Comparison of ENCODE assay signal across 17 cellular contexts in the genomic region with DNA sequence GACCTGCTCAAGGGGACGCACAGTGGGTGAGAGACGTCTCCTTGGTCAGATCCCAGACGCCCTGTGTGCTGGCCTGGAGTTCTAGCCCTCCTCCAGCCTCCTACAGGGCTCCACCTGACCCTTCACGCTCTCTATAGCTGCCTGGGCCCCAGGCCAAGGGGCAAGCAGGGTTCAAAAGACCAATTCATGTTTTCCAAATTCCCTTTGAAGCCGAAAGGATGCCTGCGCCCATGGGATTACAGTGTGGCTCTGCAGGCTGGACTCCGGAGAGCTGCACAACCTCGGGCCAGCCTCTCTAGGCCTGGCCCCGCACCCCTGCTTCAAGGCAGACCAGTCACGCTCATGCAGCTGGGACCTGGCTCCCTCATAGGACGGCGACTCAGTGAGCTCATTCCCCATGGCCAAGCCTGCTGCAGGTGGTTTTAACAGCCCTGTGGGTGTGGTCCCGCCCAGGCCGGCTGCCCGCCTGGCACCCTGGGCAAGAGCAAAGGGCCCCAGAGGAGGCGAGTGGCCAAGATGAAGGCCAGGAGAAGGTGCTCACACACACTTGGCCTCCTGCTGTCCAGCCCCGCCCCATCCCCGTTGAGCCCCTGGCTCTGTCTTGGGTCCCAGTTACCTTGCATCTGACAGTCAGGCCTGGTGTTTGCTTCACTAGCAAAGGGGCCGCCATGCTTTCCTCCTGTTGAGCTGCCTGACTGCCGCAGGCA. TPM values are rescaled to one million over a fixed set of nuclear protein-coding genes. Genes with fewer than 3 reads are reported as not detected.
DNase-seq lines count a peak whose midpoint lies in the region; ATAC-seq and TF ChIP-seq lines count a peak whose summit lies in the region.
"Had no signal": no experiment of that assay in that cellular context is flagged by ENCODE, and none has a peak within 500 bp of the region (broad histone marks: within the 10 kb centered on the region; RNA-seq: fewer than 3 reads in every experiment).

No MANE protein-coding gene starts in this region.

- DNase-seq in HCT116 (ENCODE audit: low read depth, low spot score) = no peak
- peak; percentile 79 for DNase-seq in SW480 (ENCODE audit: low spot score)
- DNase-seq in left lobe of liver (ENCODE audit: low spot score) = peak; percentile 74
- peak; percentile 44 for DNase-seq in prostate gland (ENCODE audit: low spot score)
- no peak for DNase-seq in GM10266 (ENCODE audit: extremely low spot score)
- DNase-seq in HPDE6-E6E7 (ENCODE audit: extremely low spot score) = no peak
- DNase-seq: activated CD4-positive, alpha-beta T cell treated with anti-CD3 and anti-CD28 coated beads, Interleukin-2, amount 50 U/mL, for 4 hours; activated naive CD8-positive, alpha-beta T cell treated with anti-CD3 and anti-CD28 coated beads, Interleukin-2, amount 50 U/mL, for 24 hours; activated T-cell treated with anti-CD3 and anti-CD28 coated beads, Interleukin-2, amount 50 U/mL, for 1 hour; effector CD8-positive, alpha-beta T cell; Karpas-422; kidney glomerular epithelial cell; NCI-H2171 treated with DMSO at 0.1 percent for 48 hours; stimulated activated CD4-positive, alpha-beta T cell treated with anti-CD3 and anti-CD28 coated beads, Interleukin-4, amount 100 ng/mL, for 1 hour had no signal

- no peak overlapping the region for H2AFZ ChIP-seq in HCT116 (ENCODE audit: low read depth, low read length, poor library complexity, severe bottlenecking)
- H2AFZ ChIP-seq: hepatocyte had no signal

- H3K27ac ChIP-seq in HCT116 (ENCODE audit: low read depth, low read length) (no peak overlapping the region), prostate gland (peak overlapping the region; percentile 58 to 63)
- H3K27ac ChIP-seq: breast epithelium, hepatocyte had no signal

- POLR2A ChIA-PET in HCT116 (lab: Charles Lee) = no interaction called here

- intact Hi-C loops in HCT116 (cut with micrococcal nuclease) = no loop called here
- intact Hi-C loops in prostate gland (cut with DNase I) = no loop called here

- no peak overlapping the region for H3K4me2 ChIP-seq in HCT116 (ENCODE audit: low read length)
- H3K4me2 ChIP-seq: hepatocyte had no signal

- TF ChIP-seq CTCF in HCT116 (IDR thresholded peaks at IDR 0.05 in 2 of 3, conservative IDR thresholded peaks at IDR 0.05 in 1 of 3; ENCODE audit: borderline replicate concordance in 1 of 3, insufficient read depth in 1 of 3, low read depth in 2 of 3, low read length in 2 of 3) (no peak), prostate gland (IDR thresholded peaks at IDR 0.05) (no peak), GM10266 (IDR thresholded peaks at IDR 0.05; ENCODE audit: control insufficient read depth, insufficient read depth, low read depth, missing control alignments) (no peak)

- H3K9me3 ChIP-seq in HCT116 (ENCODE audit: control insufficient read depth in 1 of 2, insufficient read depth in 1 of 2, low read depth in 1 of 2, low read length in 2 of 2) = no peaks in the 10 kb centered on the region
- no peaks in the 10 kb centered on the region for H3K9me3 ChIP-seq in prostate gland
- H3K9me3 ChIP-seq: breast epithelium had no signal

- ATAC-seq in HCT116 = peak; percentile 42; the same call in 1 of the 2 replicates
- peak; percentile 82 for ATAC-seq in left lobe of liver
- no peak for ATAC-seq in GM21619 (IDR thresholded peaks at IDR 0.05; ENCODE audit: unreplicated experiment)
- ATAC-seq: activated naive CD8-positive, alpha-beta T cell treated with anti-CD3 and anti-CD28 coated beads, Interleukin-2, amount 50 U/mL, for 24 hours had no signal

- H4K20me1 ChIP-seq in HCT116 (ENCODE audit: insufficient read depth) = no peaks in the 10 kb centered on the region

- H3K79me2 ChIP-seq in HCT116 (ENCODE audit: insufficient read depth, low read length) = no peaks in the 10 kb centered on the region
- H3K79me2 ChIP-seq: hepatocyte had no signal

- no TSS peak for BruUV-seq in HCT116 (replicated peaks; lab: Mats Ljungman, UMichigan)

- no peaks in the 10 kb centered on the region for H3K36me3 ChIP-seq in HCT116 (ENCODE audit: control insufficient read depth in 1 of 2, insufficient read depth in 2 of 2, low read length in 2 of 2)
- H3K36me3 ChIP-seq in prostate gland = no peaks in the 10 kb centered on the region
- H3K36me3 ChIP-seq: breast epithelium had no signal

- no peak for TF ChIP-seq RAD21 in HCT116 (IDR thresholded peaks at IDR 0.05; ENCODE audit: low read depth)

- H3K4me3 ChIP-seq in HCT116 (replicated peaks in 1 of 2; ENCODE audit: low read depth in 1 of 2, low read length in 2 of 2) (no peak overlapping the region), prostate gland (no peak overlapping the region)
- H3K4me3 ChIP-seq: breast epithelium, hepatocyte had no signal

- RAD21 ChIA-PET in HCT116 (lab: Charles Lee; ENCODE audit: low non-redundant PET in 1 of 2, low total read pairs in 2 of 2, uncharacterized antibody in 2 of 2, unreplicated experiment in 2 of 2) = no interaction called here

- CTCF ChIA-PET in HCT116 (lab: Charles Lee) = no interaction called here

- TF ChIP-seq POLR2A in HCT116 (IDR thresholded peaks at IDR 0.05; ENCODE audit: borderline replicate concordance, extremely low read depth, insufficient read depth, insufficient read length) = no peak
- TF ChIP-seq POLR2A in prostate gland (IDR thresholded peaks at IDR 0.05) = no peak

- WGBS in prostate gland = 55% methylated on average over 20 of the region's 20 CpGs

- H3K9me2 ChIP-seq in HCT116 (ENCODE audit: insufficient read depth) = no peaks in the 10 kb centered on the region

- H3K9ac ChIP-seq in HCT116 (ENCODE audit: low read length) = no peak overlapping the region

- peaks cover 10 to 18% of the 10 kb centered on the region in 2 experiments; a peak in 3 of 4 replicates for H3K4me1 ChIP-seq in HCT116 (ENCODE audit: control insufficient read depth in 1 of 2, insufficient read depth in 2 of 2, low read length in 2 of 2)
- H3K4me1 ChIP-seq in prostate gland (replicated peaks) = peaks cover 18% of the 10 kb centered on the region
- H3K4me1 ChIP-seq: breast epithelium had no signal

- H3K27me3 ChIP-seq in HCT116 (ENCODE audit: insufficient read depth, low read length) (peaks cover 4% of the 10 kb centered on the region; the same call in 1 of the 2 replicates), prostate gland (replicated peaks; ENCODE audit: insufficient read depth) (no peaks in the 10 kb centered on the region)
- H3K27me3 ChIP-seq: breast epithelium, hepatocyte had no signal

TF ChIP-seq in HCT116, 20 proteins besides CTCF, POLR2A, EP300 and RAD21:
- TF ChIP-seq SIN3A (IDR thresholded peaks at IDR 0.05; ENCODE audit: low read depth) (no peak), CBX3 (IDR thresholded peaks at IDR 0.05; ENCODE audit: low read depth) (no peak), SRF (IDR thresholded peaks at IDR 0.05; ENCODE audit: low read depth) (no peak), SP1 (IDR thresholded peaks at IDR 0.05; ENCODE audit: low read depth) (no peak), POLR2AphosphoS5 (IDR thresholded peaks at IDR 0.05; ENCODE audit: low read depth, low read length) (no peak), EZH2 (IDR thresholded peaks at IDR 0.05) (no peak), TCF7L2 (IDR thresholded peaks at IDR 0.05; ENCODE audit: borderline replicate concordance, extremely low read depth, insufficient read depth, insufficient read length) (no peak)
- TF ChIP-seq, protein P1, sequence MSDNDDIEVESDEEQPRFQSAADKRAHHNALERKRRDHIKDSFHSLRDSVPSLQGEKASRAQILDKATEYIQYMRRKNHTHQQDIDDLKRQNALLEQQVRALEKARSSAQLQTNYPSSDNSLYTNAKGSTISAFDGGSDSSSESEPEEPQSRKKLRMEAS (IDR thresholded peaks at IDR 0.05) = no peak

RNA-seq across cellular contexts. Expression of a gene that starts 57.1 kb away (rescaled TPM):
- total RNA-seq in HCT116 (2021; ENCODE audit: unreplicated experiment) = 7.2 TPM
- polyA plus RNA-seq in HCT116 (2012) = 3.6 and 4.2 TPM in 2 replicates
- total RNA-seq in left lobe of liver = 12.4 TPM
- 10 to 100 TPM; 29.3 to 31.0 TPM for total RNA-seq in prostate gland

Comparison
In these comparisons a context has a peak if more than half of its experiments do, and no peak if none do; other contexts are left out.
1. DNase-seq: peak in SW480 (single experiment), left lobe of liver (single experiment) and prostate gland (single experiment); none in HCT116 (single experiment), GM10266 (single experiment) and HPDE6-E6E7 (single experiment).